ENCODE assay signal across 24 cellular contexts in genomic region chr10:61065010-61065409, GRCh38.
"Had no signal": no experiment of that assay in that cellular context is flagged by ENCODE, and none has a peak within 500 bp of the region (broad histone marks: within the 10 kb centered on the region; RNA-seq: fewer than 3 reads in every experiment).

No MANE protein-coding gene starts in this region.

- DNase-seq: naive thymus-derived CD4-positive, alpha-beta T cell; natural killer cell; occipital lobe; ovary; posterior cingulate gyrus; psoas muscle; right cardiac atrium; stimulated activated CD4-positive, alpha-beta T cell treated with anti-CD3 and anti-CD28 coated beads, Interleukin-15, amount 100 ng/mL, for 24 hours; stimulated activated CD4-positive, alpha-beta T cell treated with anti-CD3 and anti-CD28 coated beads, Interleukin-2, amount 100 ng/mL, for 24 hours; stimulated activated CD4-positive, alpha-beta T cell treated with anti-CD3 and anti-CD28 coated beads, Interleukin-2, amount 100 ng/mL, for 48 hours; stimulated activated CD4-positive, alpha-beta T cell treated with anti-CD3 and anti-CD28 coated beads, Interleukin-4, amount 100 ng/mL, for 24 hours; stimulated activated naive B cell treated with anti-CD40 and anti-IgM and Interleukin-4, amounts not matched to agents 10 μg/mL and 1 μg/mL and 100 μg/mL, for 72 hours; stimulated activated naive CD4-positive, alpha-beta T cell treated with Interleukin-2 at 50 U/mL for 16 hours; stomach; thyroid gland; upper lobe of left lung; uterus had no signal

- H3K27ac ChIP-seq: neural progenitor cell, ovary, parathyroid adenoma, psoas muscle, skin epidermis, stomach, thoracic aorta, thyroid gland, tibial nerve, upper lobe of left lung, uterus had no signal

- H3K4me3 ChIP-seq: neural progenitor cell, ovary, psoas muscle, skin epidermis, stomach, thoracic aorta, thyroid gland, tibial nerve, upper lobe of left lung, uterus had no signal

- ATAC-seq: naive thymus-derived CD4-positive, alpha-beta T cell; natural killer cell; psoas muscle; right cardiac atrium; sciatic nerve; stimulated activated effector memory CD8-positive, alpha-beta T cell treated with anti-CD3 and anti-CD28 coated beads, Interleukin-12 subunit alpha, Interleukin-12 subunit beta, amount 100 ng/mL, for 72 hours; stimulated activated naive B cell treated with anti-CD40 and anti-IgM and Interleukin-4, amounts not matched to agents 10 μg/mL and 1 μg/mL and 100 μg/mL, for 72 hours had no signal

- H3K4me1 ChIP-seq: neural progenitor cell, parathyroid adenoma, thyroid gland, upper lobe of left lung, uterus had no signal

- H3K27me3 ChIP-seq: neural progenitor cell, ovary, stomach, thyroid gland, tibial nerve, upper lobe of left lung, uterus had no signal

- H3K9me3 ChIP-seq: ovary, psoas muscle, stomach, thoracic aorta, thyroid gland, tibial nerve, upper lobe of left lung, uterus had no signal

- H2AFZ ChIP-seq: neural progenitor cell, parathyroid adenoma had no signal

- H3K79me2 ChIP-seq: parathyroid adenoma had no signal

- H3K4me2 ChIP-seq: neural progenitor cell had no signal

- H3K9ac ChIP-seq: neural progenitor cell, parathyroid adenoma had no signal

- H3K36me3 ChIP-seq: neural progenitor cell, ovary, stomach, thoracic aorta, thyroid gland, tibial nerve, upper lobe of left lung, uterus had no signal
